ENCODE assay signal across 9 cellular contexts in genomic region chr19:50679177-50680125, GRCh38. TPM values are rescaled to one million over a fixed set of nuclear protein-coding genes. Genes with fewer than 3 reads are reported as not detected.
DNase-seq lines count a peak whose midpoint lies in the region; ATAC-seq and TF ChIP-seq lines count a peak whose summit lies in the region.
"Had no signal": no experiment of that assay in that cellular context is flagged by ENCODE, and none has a peak within 500 bp of the region (broad histone marks: within the 10 kb centered on the region; RNA-seq: fewer than 3 reads in every experiment).

No MANE protein-coding gene starts in this region.

- POLR2A ChIA-PET in CD8-positive, alpha-beta T cell (lab: Charles Lee) = no interaction called here
- POLR2A ChIA-PET in activated B cell treated with CpG ODN at 0.5 μM for 24 hours (lab: Charles Lee) = no interaction called here

- no peak for TF ChIP-seq CTCF in CD8-positive, alpha-beta T cell (IDR thresholded peaks at IDR 0.05)
- TF ChIP-seq CTCF in activated B cell treated with CpG ODN at 0.5 μM for 24 hours (IDR thresholded peaks at IDR 0.05) = no peak
- TF ChIP-seq CTCF in mammary epithelial cell (conservative IDR thresholded peaks at IDR 0.05 in 1 of 2, IDR thresholded peaks at IDR 0.05 in 1 of 2; ENCODE audit: extremely low read depth in 1 of 2, insufficient read depth in 1 of 2, low read depth in 1 of 2, low read length in 2 of 2) = no peak
- no peak for TF ChIP-seq CTCF in coronary artery (IDR thresholded peaks at IDR 0.05)

- no peaks in the 10 kb centered on the region for H4K20me1 ChIP-seq in mammary epithelial cell (ENCODE audit: insufficient read depth, low read length)

- H3K9ac ChIP-seq in mammary epithelial cell (ENCODE audit: insufficient read depth, low read length) = no peak overlapping the region

- peak; percentile 46 to 84 (median 70) for DNase-seq in CD8-positive, alpha-beta T cell
- DNase-seq in NCI-H1105 treated with DMSO at 0.1 percent for 48 hours (lab: John Stamatoyannopoulos, UW) (peak; percentile 47), activated B cell treated with CpG ODN at 0.5 μM for 24 hours (peak; percentile 80), mammary epithelial cell (peak; percentile 64), kidney tubule cell (ENCODE audit: low spot score) (peak; percentile 70), coronary artery (ENCODE audit: low spot score) (no peak)
- peak; percentile 76 for DNase-seq in stimulated activated CD4-positive, alpha-beta T cell treated with anti-CD3 and anti-CD28 coated beads, Interleukin-4, amount 100 ng/mL, for 1 hour

- intact Hi-C loops in CD8-positive, alpha-beta T cell (cut with DNase I, micrococcal nuclease) = no loop called here
- intact Hi-C loops in activated B cell treated with CpG ODN at 0.5 μM for 24 hours (cut with micrococcal nuclease) (loop anchor here (1.0 to 5.0 kb wide), 2 partner anchors 21 to 202 kb away; partner anchors contain the start of genes EMC10 and GARIN5A), mammary epithelial cell (cut with micrococcal nuclease) (no loop called here)

- H3K9me3 Mint-ChIP-seq in CD8-positive, alpha-beta T cell = peaks cover 4% of the 10 kb centered on the region
- H3K9me3 Mint-ChIP-seq in activated B cell treated with CpG ODN at 0.5 μM for 24 hours = no peaks in the 10 kb centered on the region

- H3K4me3 ChIP-seq in CD8-positive, alpha-beta T cell (ENCODE audit: low read depth, low read length) = no peak overlapping the region
- H3K4me3 ChIP-seq in mammary epithelial cell (replicated peaks in 1 of 3; ENCODE audit: insufficient read depth in 1 of 3, low read depth in 2 of 3, low read length in 3 of 3) (no peak overlapping the region), coronary artery (no peak overlapping the region)

- no TSS peak for BruUV-seq in mammary epithelial cell (replicated peaks; lab: Mats Ljungman, UMichigan)

- 9% methylated on average over 15 of the region's 23 CpGs for WGBS in mammary epithelial cell (ENCODE audit: low coverage, missing lambda C conversion rate)

- in situ Hi-C loops in mammary epithelial cell (cut with MboI; ENCODE audit: low sequenced_read_pairs in 2 of 2) = no loop called here

- no peak overlapping the region for H3K4me2 ChIP-seq in mammary epithelial cell (ENCODE audit: insufficient read depth, low read depth, low read length)

- no peak overlapping the region for H3K27ac ChIP-seq in CD8-positive, alpha-beta T cell (ENCODE audit: low read depth, low read length)
- H3K27ac ChIP-seq in mammary epithelial cell (ENCODE audit: insufficient read depth, low read depth, low read length) (no peak overlapping the region), coronary artery (no peak overlapping the region)

- H3K9me3 ChIP-seq in CD8-positive, alpha-beta T cell (ENCODE audit: low read length) = no peaks in the 10 kb centered on the region
- no peaks in the 10 kb centered on the region for H3K9me3 ChIP-seq in mammary epithelial cell (replicated peaks; ENCODE audit: insufficient read depth, low read length)

- peaks cover 50% of the 10 kb centered on the region for H3K27me3 Mint-ChIP-seq in CD8-positive, alpha-beta T cell (ENCODE audit: low read depth)
- H3K27me3 Mint-ChIP-seq in activated B cell treated with CpG ODN at 0.5 μM for 24 hours = peaks cover 13% of the 10 kb centered on the region

- peaks cover 7% of the 10 kb centered on the region for H3K4me1 ChIP-seq in CD8-positive, alpha-beta T cell (ENCODE audit: insufficient read depth, low read length)
- H3K4me1 ChIP-seq in mammary epithelial cell (ENCODE audit: insufficient read depth, low read length) = no peaks in the 10 kb centered on the region

- H3K36me3 ChIP-seq in CD8-positive, alpha-beta T cell (ENCODE audit: insufficient read depth, low read length) = no peaks in the 10 kb centered on the region
- H3K36me3 ChIP-seq in mammary epithelial cell (ENCODE audit: insufficient read depth, low read length) = no peaks in the 10 kb centered on the region

- ATAC-seq in CD8-positive, alpha-beta T cell = peak; percentile 96
- ATAC-seq in GM21529 (IDR thresholded peaks at IDR 0.05; ENCODE audit: unreplicated experiment) (peak; percentile 70), activated B cell treated with CpG ODN at 0.5 μM for 24 hours (ENCODE audit: low read depth) (peak; percentile 99)

- H3K27me3 ChIP-seq in CD8-positive, alpha-beta T cell (ENCODE audit: insufficient read depth, low read length) = peaks cover 3% of the 10 kb centered on the region
- H3K27me3 ChIP-seq in mammary epithelial cell (ENCODE audit: insufficient read depth, low read length) = no peaks in the 10 kb centered on the region

- H3K36me3 Mint-ChIP-seq in CD8-positive, alpha-beta T cell = no peaks in the 10 kb centered on the region
- no peaks in the 10 kb centered on the region for H3K36me3 Mint-ChIP-seq in activated B cell treated with CpG ODN at 0.5 μM for 24 hours (ENCODE audit: low read depth)

- H3K79me2 ChIP-seq in mammary epithelial cell (ENCODE audit: insufficient read depth, low read length) = no peaks in the 10 kb centered on the region

- no peak overlapping the region for H3K4me3 Mint-ChIP-seq in CD8-positive, alpha-beta T cell
- H3K4me3 Mint-ChIP-seq in activated B cell treated with CpG ODN at 0.5 μM for 24 hours = peak overlapping the region; percentile 68

- CTCF ChIA-PET in CD8-positive, alpha-beta T cell (lab: Charles Lee) = no interaction called here
- CTCF ChIA-PET in activated B cell treated with CpG ODN at 0.5 μM for 24 hours (lab: Charles Lee) (no interaction called here), mammary epithelial cell (lab: Charles Lee; ENCODE audit: low non-redundant PET) (no interaction called here)

- no peak overlapping the region for H2AFZ ChIP-seq in mammary epithelial cell (ENCODE audit: low read depth, low read length)

- dilution Hi-C loops in mammary epithelial cell (cut with HindIII; ENCODE audit: low sequenced_read_pairs) = loop anchor here (5.0 kb wide), 1 partner anchor 88 kb away; no protein-coding TSS in a partner anchor

- peaks cover 5% of the 10 kb centered on the region for H3K4me1 Mint-ChIP-seq in CD8-positive, alpha-beta T cell (ENCODE audit: low read depth)
- peaks cover 17% of the 10 kb centered on the region for H3K4me1 Mint-ChIP-seq in activated B cell treated with CpG ODN at 0.5 μM for 24 hours

- H3K27ac Mint-ChIP-seq in CD8-positive, alpha-beta T cell = no peak overlapping the region
- peak overlapping the region; percentile 88 for H3K27ac Mint-ChIP-seq in activated B cell treated with CpG ODN at 0.5 μM for 24 hours

RNA-seq across cellular contexts. Expression of gene C19orf81, which starts 30.2 kb away (rescaled TPM):
- not detected for total RNA-seq in CD8-positive, alpha-beta T cell
- total RNA-seq in activated B cell treated with CpG ODN at 0.5 μM for 24 hours (0.69 TPM in 1 of 2 replicates, not detected in the other), mammary epithelial cell (not detected)
- polyA plus RNA-seq in mammary epithelial cell = not detected
- not detected for polyA minus RNA-seq in mammary epithelial cell
- total RNA-seq: temporal lobe had no signal

RNA-seq across cellular contexts. Expression of gene SYT3, which starts 39.8 kb away (rescaled TPM):
- under 1 TPM in 1 of 2 experiments, not detected in 1; 0.28 TPM for total RNA-seq in CD8-positive, alpha-beta T cell
- total RNA-seq in activated B cell treated with CpG ODN at 0.5 μM for 24 hours (0.60 TPM in 1 of 2 replicates, not detected in the other), mammary epithelial cell (not detected)
- not detected for polyA plus RNA-seq in mammary epithelial cell
- not detected for polyA minus RNA-seq in mammary epithelial cell

RNA-seq across cellular contexts. Expression of gene SHANK1, which starts 40.2 kb away (rescaled TPM):
- 1 to 10 TPM; 1.2 to 1.6 TPM for total RNA-seq in CD8-positive, alpha-beta T cell
- not detected in 2 replicates for total RNA-seq in activated B cell treated with CpG ODN at 0.5 μM for 24 hours
- total RNA-seq in mammary epithelial cell = under 1 TPM; under 0.01 to 0.14 TPM
- polyA plus RNA-seq in mammary epithelial cell = 0.06 TPM
- polyA minus RNA-seq in mammary epithelial cell = not detected

RNA-seq across cellular contexts. Expression of gene CLEC11A, which starts 43.7 kb away (rescaled TPM):
- 1 to 10 TPM; 5.7 TPM for total RNA-seq in CD8-positive, alpha-beta T cell
- total RNA-seq in activated B cell treated with CpG ODN at 0.5 μM for 24 hours (0.24 and 0.38 TPM in 2 replicates), mammary epithelial cell (1 to 10 TPM in 1 of 2 donors, under 1 TPM in 1; 0.50 to 3.0 TPM)
- polyA plus RNA-seq in mammary epithelial cell = 3.3 TPM
- polyA minus RNA-seq in mammary epithelial cell = not detected
